27 cellular contexts compared by ENCODE assay signal in the genomic region with DNA sequence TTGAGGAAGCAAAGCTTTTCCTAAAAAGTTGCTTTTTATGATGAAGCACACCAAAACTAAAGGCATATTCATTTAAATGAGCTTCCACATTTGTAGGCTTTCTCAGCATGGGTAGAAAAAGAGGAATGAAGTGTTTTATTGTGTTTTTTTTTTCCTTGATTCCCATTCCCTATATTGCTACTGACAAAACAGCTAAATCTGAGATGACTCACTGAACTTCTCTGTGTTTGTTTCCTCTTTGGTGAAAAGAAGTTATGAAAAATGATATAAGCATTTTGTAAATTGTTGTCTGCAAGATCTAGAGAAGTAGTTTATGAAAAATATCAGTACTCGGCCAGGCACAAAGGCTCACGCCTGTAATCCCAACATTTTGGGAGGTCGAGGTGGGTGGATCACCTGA.
"Had no signal": no experiment of that assay in that cellular context is flagged by ENCODE, and none has a peak within 500 bp of the region (broad histone marks: within the 10 kb centered on the region; RNA-seq: fewer than 3 reads in every experiment).

No MANE protein-coding gene starts in this region.

- H3K4me3 ChIP-seq: left lung, lower lobe of right lung, ovary, prostate gland, skin epidermis, stomach, testis, thyroid gland, transverse colon, upper lobe of left lung, vagina had no signal

- DNase-seq: hippocampal formation; kidney; left colon; left lung; lower lobe of right lung; mammary epithelial cell; mesenchymal stem cell; ovary; retina; right cardiac atrium; stimulated activated CD4-positive, alpha-beta T cell treated with anti-CD3 and anti-CD28 coated beads, Interleukin-12 subunit alpha, Interleukin-12 subunit beta, amount 100 ng/mL, for 4 hours; stimulated activated CD4-positive, alpha-beta T cell treated with anti-CD3 and anti-CD28 coated beads, Interleukin-15, amount 100 ng/mL, for 24 hours; stimulated activated CD4-positive, alpha-beta T cell treated with anti-CD3 and anti-CD28 coated beads, Interleukin-2, amount 100 ng/mL, for 24 hours; stimulated activated CD4-positive, alpha-beta T cell treated with anti-CD3 and anti-CD28 coated beads, Interleukin-4, amount 100 ng/mL, for 1 hour; stimulated activated naive B cell treated with anti-CD40 and anti-IgM and Interleukin-4, amounts not matched to agents 10 μg/mL and 1 μg/mL and 100 μg/mL, for 72 hours; stimulated activated naive CD8-positive, alpha-beta T cell treated with anti-CD3 and anti-CD28 coated beads, Interleukin-15, Interleukin-2, amounts not matched to agents 100 U/mL and 50 U/mL, for 24 hours; stomach; testis; thyroid gland; transverse colon; upper lobe of left lung had no signal

- ATAC-seq: left colon; left lung; lower lobe of right lung; natural killer cell treated with Interleukin-12 subunit alpha and Interleukin-12 subunit beta and Interleukin-15 and Interleukin-18, amount 100 ng/mL, for 72 hours; right cardiac atrium; sciatic nerve; stimulated activated naive B cell treated with anti-CD40 and anti-IgM and Interleukin-4, amounts not matched to agents 10 μg/mL and 1 μg/mL and 100 μg/mL, for 72 hours; stimulated activated naive CD8-positive, alpha-beta T cell treated with anti-CD3 and anti-CD28 coated beads, Interleukin-15, Interleukin-2, amounts not matched to agents 100 U/mL and 50 U/mL, for 24 hours had no signal

- H3K27ac ChIP-seq: left lung, lower lobe of right lung, ovary, prostate gland, skin epidermis, stomach, testis, thyroid gland, transverse colon, upper lobe of left lung, vagina had no signal

- H3K4me1 ChIP-seq: left lung, lower lobe of right lung, prostate gland, stomach, testis, transverse colon, upper lobe of left lung, vagina had no signal

- H3K36me3 ChIP-seq: left lung, lower lobe of right lung, ovary, prostate gland, stomach, thyroid gland, transverse colon, upper lobe of left lung, vagina had no signal

- H3K9me3 ChIP-seq: left lung, lower lobe of right lung, ovary, prostate gland, stomach, testis, thyroid gland, transverse colon, upper lobe of left lung, vagina had no signal

- FAIRE-seq: islet of Langerhans, kidney had no signal

- H3K27me3 ChIP-seq: ovary, stomach, testis, thyroid gland, transverse colon, upper lobe of left lung, vagina had no signal
